ENCODE assay signal across 8 cellular contexts in the genomic region with DNA sequence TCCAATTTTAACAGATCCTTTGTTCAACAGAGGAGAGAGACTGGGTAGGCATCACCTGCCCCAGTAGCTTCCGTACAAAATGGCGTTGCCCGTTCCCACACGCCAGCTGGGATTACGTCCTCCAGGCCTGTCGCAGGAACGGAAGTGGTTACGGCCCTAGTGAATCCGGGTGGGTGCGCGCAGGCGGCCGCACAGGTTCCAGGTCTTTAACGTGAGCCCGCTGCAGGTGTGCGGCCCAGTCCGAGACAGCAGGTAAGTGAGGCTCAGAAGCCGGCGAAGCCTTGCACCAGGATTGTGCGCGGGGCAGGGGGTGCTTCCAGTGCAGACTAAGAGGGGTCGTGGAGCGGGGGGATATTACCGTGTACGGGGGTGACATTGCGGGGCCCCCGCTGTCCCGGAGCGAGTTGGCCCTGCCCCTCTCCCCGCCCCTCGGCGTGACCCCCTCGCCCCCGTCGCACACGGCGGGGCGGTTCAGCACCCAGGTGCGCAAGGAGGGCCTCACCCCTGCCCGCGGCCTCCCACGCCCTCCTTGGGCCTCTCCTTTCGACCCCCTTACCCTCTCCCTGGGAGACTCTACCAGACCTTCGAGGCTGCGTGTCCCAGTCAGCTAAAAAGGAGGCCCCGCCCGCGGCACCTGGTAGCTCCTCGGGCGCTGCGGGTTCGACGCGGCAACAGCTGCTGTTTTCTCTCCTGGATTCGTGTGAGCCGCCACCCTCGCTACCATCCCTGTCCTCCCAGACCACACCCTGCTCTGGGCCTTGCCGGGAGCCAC. TPM values are rescaled to one million over a fixed set of nuclear protein-coding genes. Genes with fewer than 3 reads are reported as not detected.
A peak's percentile ranks its signal among the peaks of the same experiment; 100 is the strongest.
DNase-seq lines count a peak whose midpoint lies in the region; ATAC-seq, FAIRE-seq and TF ChIP-seq lines count a peak whose summit lies in the region.

A gene with protein sequence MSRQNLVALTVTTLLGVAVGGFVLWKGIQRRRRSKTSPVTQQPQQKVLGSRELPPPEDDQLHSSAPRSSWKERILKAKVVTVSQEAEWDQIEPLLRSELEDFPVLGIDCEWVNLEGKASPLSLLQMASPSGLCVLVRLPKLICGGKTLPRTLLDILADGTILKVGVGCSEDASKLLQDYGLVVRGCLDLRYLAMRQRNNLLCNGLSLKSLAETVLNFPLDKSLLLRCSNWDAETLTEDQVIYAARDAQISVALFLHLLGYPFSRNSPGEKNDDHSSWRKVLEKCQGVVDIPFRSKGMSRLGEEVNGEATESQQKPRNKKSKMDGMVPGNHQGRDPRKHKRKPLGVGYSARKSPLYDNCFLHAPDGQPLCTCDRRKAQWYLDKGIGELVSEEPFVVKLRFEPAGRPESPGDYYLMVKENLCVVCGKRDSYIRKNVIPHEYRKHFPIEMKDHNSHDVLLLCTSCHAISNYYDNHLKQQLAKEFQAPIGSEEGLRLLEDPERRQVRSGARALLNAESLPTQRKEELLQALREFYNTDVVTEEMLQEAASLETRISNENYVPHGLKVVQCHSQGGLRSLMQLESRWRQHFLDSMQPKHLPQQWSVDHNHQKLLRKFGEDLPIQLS (plus strand): TSS at position 159 of the 772 bp plus-strand sequence. CDS start 17,973 bp downstream, outside the sequence.

- H3K4me3 ChIP-seq in Jurkat, Clone E6-1 (ENCODE audit: low read length): peak within 1 kb of the TSS; percentile 63
- H3K4me3 ChIP-seq in fibroblast of pulmonary artery (replicated peaks; ENCODE audit: low read depth, low read length): peak within 1 kb of the TSS; percentile 89

- H3K27ac Mint-ChIP-seq in natural killer cell: peak within 1 kb of the TSS; percentile 58 to 84

- intact Hi-C loops in natural killer cell (cut with micrococcal nuclease): loop anchor here (1.0 kb wide), 1 partner anchor 62 kb away; no protein-coding TSS in a partner anchor

- peak within 1 kb of the TSS; percentile 96 for H3K4me3 Mint-ChIP-seq in natural killer cell

- peaks cover 16 to 17% of the 10 kb centered on the region in 2 donors for H3K4me1 Mint-ChIP-seq in natural killer cell

- no peaks in the 10 kb centered on the region for H3K36me3 Mint-ChIP-seq in natural killer cell

- H3K9me3 Mint-ChIP-seq in natural killer cell: no peaks in the 10 kb centered on the region

- DNase-seq in DMS 273 treated with DMSO at 0.1 percent for 48 hours (lab: John Stamatoyannopoulos, UW) (peak; percentile 78), RCC 7860 (ENCODE audit: low spot score) (peak; percentile 51), fibroblast of pulmonary artery (ENCODE audit: low read depth) (peak; percentile 85), natural killer cell (peak; percentile 28)
- DNase-seq in Jurkat, Clone E6-1 (ENCODE audit: low read depth, low spot score): peak; percentile 69
- DNase-seq in activated T-helper 9 cell treated with anti-CD3 and anti-CD28 coated beads, Interleukin-2, amount 50 U/mL, for 16 hours (ENCODE audit: low read depth): peak; percentile 60
- DNase-seq in stimulated activated naive CD4-positive, alpha-beta T cell treated with Interleukin-2 at 50 U/mL for 16 hours (lab: John Stamatoyannopoulos, UW): peak; percentile 66

- no peak for FAIRE-seq in RCC 7860 (lab: Jason Lieb, UNC)

- H3K27me3 Mint-ChIP-seq in natural killer cell (ENCODE audit: low read depth in 2 of 2): peaks cover 0 to 13% of the 10 kb centered on the region in 2 donors

- TF ChIP-seq CTCF in fibroblast of pulmonary artery (IDR thresholded peaks at IDR 0.05; ENCODE audit: low read length, missing control alignments) (no peak), natural killer cell (IDR thresholded peaks at IDR 0.05) (no peak)

- ATAC-seq in GM21529 (IDR thresholded peaks at IDR 0.05; ENCODE audit: unreplicated experiment): peak; percentile 93
- ATAC-seq in natural killer cell: peak; percentile 75 to 77 (median 76)

RNA-seq across cellular contexts. Expression of the gene that starts here (rescaled TPM):
- 6.0 TPM for polyA plus RNA-seq in Jurkat, Clone E6-1 (2012; ENCODE audit: insufficient read depth, insufficient read length)
- total RNA-seq in natural killer cell: 1 to 10 TPM; 2.0 to 4.9 (median 2.9) TPM

Comparison
In these comparisons a context has a peak if more than half of its experiments do, and no peak if none do; other contexts are left out.
1. Peak in every context shown above with its lines: DNase-seq, ATAC-seq and H3K4me3 ChIP-seq.
2. DNase-seq: peak in every context shown above with its lines; median percentile 85 in fibroblast of pulmonary artery; 78 in DMS 273 treated with DMSO at 0.1 percent for 48 hours; 69 in Jurkat, Clone E6-1; 66 in stimulated activated naive CD4-positive, alpha-beta T cell treated with Interleukin-2 at 50 U/mL for 16 hours; 60 in activated T-helper 9 cell treated with anti-CD3 and anti-CD28 coated beads, Interleukin-2, amount 50 U/mL, for 16 hours; 51 in RCC 7860; 28 in natural killer cell.